Comparison of ENCODE assay signal across 8 cellular contexts in genomic region chr14:54901380-54902142, GRCh38. TPM values are rescaled to one million over a fixed set of nuclear protein-coding genes. Genes with fewer than 3 reads are reported as not detected.
DNase-seq lines count a peak whose midpoint lies in the region; ATAC-seq, FAIRE-seq and TF ChIP-seq lines count a peak whose summit lies in the region.

No MANE protein-coding gene starts in this region.

- intact Hi-C loops in Caco-2 (cut with micrococcal nuclease; ENCODE audit: unreplicated experiment) = loop anchor here (5.0 kb wide), 1 partner anchor 64 kb away; no protein-coding TSS in a partner anchor

- H3K9me3 ChIP-seq in Caco-2 (no peaks in the 10 kb centered on the region), iPS-18c (ENCODE audit: control insufficient read depth, insufficient read depth, low read length) (no peaks in the 10 kb centered on the region)

- ATAC-seq in activated naive CD4-positive, alpha-beta T cell treated with anti-CD3 and anti-CD28 coated beads, Interleukin-2, amount 50 U/mL, for 72 hours = no peak
- no peak for ATAC-seq in stimulated activated naive B cell treated with anti-CD40 and anti-IgM and Interleukin-4, amounts not matched to agents 10 μg/mL and 1 μg/mL and 100 μg/mL, for 72 hours (replicated peaks)
- no peak for ATAC-seq in activated CD4-positive, CD25-positive, alpha-beta regulatory T cell treated with anti-CD3 and anti-CD28 coated beads, Interleukin-2, amount 50 U/mL, for 24 hours

- TF ChIP-seq CTCF in Caco-2 (IDR thresholded peaks at IDR 0.05; ENCODE audit: insufficient read depth in 1 of 2, low read depth in 1 of 2, low read length in 1 of 2, severe bottlenecking in 1 of 2, unreplicated experiment in 1 of 2) = no peak

- peak overlapping the region; percentile 79 for H3K4me3 Mint-ChIP-seq in Caco-2 (ENCODE audit: unreplicated experiment)
- peak overlapping the region; percentile 88 to 93 for H3K4me3 Mint-ChIP-seq in stimulated activated naive B cell treated with anti-CD40 and anti-IgM and Interleukin-4, amounts not matched to agents 10 μg/mL and 1 μg/mL and 100 μg/mL, for 72 hours

- DNase-seq in Caco-2 (no peak), HTR-8/SVneo (ENCODE audit: insufficient read length, low spot score) (peak; percentile 33), H4 (ENCODE audit: low spot score) (no peak), NCI-H1048 (lab: John Stamatoyannopoulos, UW) (no peak)
- no peak for DNase-seq in activated naive CD4-positive, alpha-beta T cell treated with anti-CD3 and anti-CD28 coated beads, Interleukin-2, amount 50 U/mL, for 72 hours (ENCODE audit: low spot score in 2 of 2)
- DNase-seq in stimulated activated naive B cell treated with anti-CD40 and anti-IgM and Interleukin-4, amounts not matched to agents 10 μg/mL and 1 μg/mL and 100 μg/mL, for 72 hours = no peak

- H3K27me3 ChIP-seq in Caco-2 (replicated peaks; ENCODE audit: control insufficient read depth, insufficient read depth, low read length) = no peaks in the 10 kb centered on the region

- no peaks in the 10 kb centered on the region for H3K4me1 Mint-ChIP-seq in Caco-2 (ENCODE audit: low read depth, unreplicated experiment)
- peaks cover 4 to 9% of the 10 kb centered on the region in 2 donors for H3K4me1 Mint-ChIP-seq in stimulated activated naive B cell treated with anti-CD40 and anti-IgM and Interleukin-4, amounts not matched to agents 10 μg/mL and 1 μg/mL and 100 μg/mL, for 72 hours

- H3K9me3 Mint-ChIP-seq in Caco-2 (ENCODE audit: unreplicated experiment) = no peaks in the 10 kb centered on the region
- no peaks in the 10 kb centered on the region for H3K9me3 Mint-ChIP-seq in activated naive CD4-positive, alpha-beta T cell treated with anti-CD3 and anti-CD28 coated beads, Interleukin-2, amount 50 U/mL, for 72 hours
- H3K9me3 Mint-ChIP-seq in stimulated activated naive B cell treated with anti-CD40 and anti-IgM and Interleukin-4, amounts not matched to agents 10 μg/mL and 1 μg/mL and 100 μg/mL, for 72 hours = no peaks in the 10 kb centered on the region

- CTCF ChIA-PET in Caco-2 (lab: Charles Lee) = interaction anchor here (0.6 to 1.1 kb wide), 2 partner anchors 96 to 149 kb away, joined by 3 to 9 read pairs; no protein-coding TSS in a partner anchor

- peak overlapping the region; percentile 63 for H3K4me3 ChIP-seq in Caco-2 (ENCODE audit: low read depth, low read length)
- H3K4me3 ChIP-seq in iPS-18c (ENCODE audit: insufficient read depth, low read depth, low read length) = peak overlapping the region; percentile 88

- no TSS peak for BruUV-seq in Caco-2 (replicated peaks; lab: Mats Ljungman, UMichigan)

- H3K27me3 Mint-ChIP-seq in Caco-2 (ENCODE audit: insufficient read depth, unreplicated experiment) = no peaks in the 10 kb centered on the region
- no peaks in the 10 kb centered on the region for H3K27me3 Mint-ChIP-seq in stimulated activated naive B cell treated with anti-CD40 and anti-IgM and Interleukin-4, amounts not matched to agents 10 μg/mL and 1 μg/mL and 100 μg/mL, for 72 hours

- H3K36me3 ChIP-seq in Caco-2 (ENCODE audit: control insufficient read depth, insufficient read depth, low read length) = no peaks in the 10 kb centered on the region

- H3K4me1 ChIP-seq in Caco-2 = peaks cover 8% of the 10 kb centered on the region; the same call in 1 of the 2 replicates

- POLR2A ChIA-PET in Caco-2 (lab: Charles Lee) = interaction anchor here (0.6 to 0.7 kb wide), 3 partner anchors 150 to 668 kb away, joined by 3 to 12 read pairs (median 4); no protein-coding TSS in a partner anchor

- FAIRE-seq in HTR-8/SVneo (lab: Jason Lieb, UNC) = peak; percentile 70

- H3K27ac Mint-ChIP-seq in Caco-2 (ENCODE audit: unreplicated experiment) = peak overlapping the region; percentile 73
- peak overlapping the region; percentile 86 to 88 for H3K27ac Mint-ChIP-seq in activated naive CD4-positive, alpha-beta T cell treated with anti-CD3 and anti-CD28 coated beads, Interleukin-2, amount 50 U/mL, for 72 hours
- peak overlapping the region; percentile 71 for H3K27ac Mint-ChIP-seq in stimulated activated naive B cell treated with anti-CD40 and anti-IgM and Interleukin-4, amounts not matched to agents 10 μg/mL and 1 μg/mL and 100 μg/mL, for 72 hours

- peaks cover 10% of the 10 kb centered on the region for H3K36me3 Mint-ChIP-seq in Caco-2 (ENCODE audit: insufficient read depth, unreplicated experiment)
- peaks cover 0 to 6% of the 10 kb centered on the region in 2 donors for H3K36me3 Mint-ChIP-seq in activated naive CD4-positive, alpha-beta T cell treated with anti-CD3 and anti-CD28 coated beads, Interleukin-2, amount 50 U/mL, for 72 hours
- peaks cover 0 to 4% of the 10 kb centered on the region in 2 donors for H3K36me3 Mint-ChIP-seq in stimulated activated naive B cell treated with anti-CD40 and anti-IgM and Interleukin-4, amounts not matched to agents 10 μg/mL and 1 μg/mL and 100 μg/mL, for 72 hours

RNA-seq across cellular contexts. Expression of gene GCH1, which starts 1.1 kb away (rescaled TPM):
- 16.8 and 17.9 TPM in 2 replicates for total RNA-seq in Caco-2 (2022)
- total RNA-seq in activated naive CD4-positive, alpha-beta T cell treated with anti-CD3 and anti-CD28 coated beads, Interleukin-2, amount 50 U/mL, for 72 hours = 10 to 100 TPM; 36.1 to 52.3 TPM
- 3.5 and 4.6 TPM in 2 replicates for total RNA-seq in H4 (2014; rRNA removed; shearing (Covaris generic))
